ENCODE assay signal across 8 cellular contexts in genomic region chr19:46404039-46404883, GRCh38. TPM values are rescaled to one million over a fixed set of nuclear protein-coding genes. Genes with fewer than 3 reads are reported as not detected.
DNase-seq lines count a peak whose midpoint lies in the region; ATAC-seq, FAIRE-seq and TF ChIP-seq lines count a peak whose summit lies in the region.

No MANE protein-coding gene starts in this region.

- 1% methylated on average over 42 of the region's 42 CpGs for WGBS in pancreas, 2 donors

- peak in 1 of 4 donors; percentile 13 for TF ChIP-seq CTCF in pancreas (IDR thresholded peaks at IDR 0.05)

- peaks cover 17% of the 10 kb centered on the region; the same call in 1 of the 2 replicates for H3K4me1 ChIP-seq in ES-I3 (ENCODE audit: insufficient read depth, low read length)
- peaks cover 0 to 8% (median 4%) of the 10 kb centered on the region in 3 donors for H3K4me1 ChIP-seq in pancreas

- intact Hi-C loops in Right ventricle myocardium inferior (cut with DNase I) (no loop called here), pancreas (cut with DNase I) (loop anchor here in 1 of 3 donors (5.0 kb wide), 1 partner anchor 83 kb away; no protein-coding TSS in a partner anchor)

- no peak for DNase-seq in SK-N-MC (ENCODE audit: low read depth, low spot score)
- DNase-seq in Right ventricle myocardium inferior (ENCODE audit: missing footprints), result peak; percentile 77
- peak; percentile 67 to 85 (median 76) for DNase-seq in pancreas
- no peak for DNase-seq in HUDEP-2 (lab: John Stamatoyannopoulos, UW; ENCODE audit: unreplicated experiment in 76 of 76)

- no peak for FAIRE-seq in pancreas (lab: Jason Lieb, UNC)

- H3K4me3 ChIP-seq in SK-N-MC (peak overlapping the region; percentile 74), pancreas (peak overlapping the region; percentile 24 to 51 (median 42))

- H3K36me3 ChIP-seq in ES-I3 (ENCODE audit: insufficient read depth, low read length) (no peaks in the 10 kb centered on the region), SK-N-MC (ENCODE audit: insufficient read depth, low read length) (no peaks in the 10 kb centered on the region), pancreas (no peaks in the 10 kb centered on the region)

- no peaks in the 10 kb centered on the region for H3K9me3 ChIP-seq in ES-I3 (ENCODE audit: control insufficient read depth, insufficient read depth, low read length)
- no peaks in the 10 kb centered on the region for H3K9me3 ChIP-seq in SK-N-MC (ENCODE audit: low read depth, low read length)
- no peaks in the 10 kb centered on the region for H3K9me3 ChIP-seq in pancreas

- H3K27ac ChIP-seq in SK-N-MC (peak overlapping the region; percentile 72), pancreas (peak overlapping the region; percentile 76 to 95 (median 82))

- ATAC-seq in Right ventricle myocardium inferior (peak; percentile 53), pancreas (peak; percentile 75 to 88 (median 82)), HG03196 (IDR thresholded peaks at IDR 0.05; ENCODE audit: unreplicated experiment) (no peak), GM21381 (IDR thresholded peaks at IDR 0.05; ENCODE audit: unreplicated experiment) (no peak), GM21529 (IDR thresholded peaks at IDR 0.05; ENCODE audit: unreplicated experiment) (no peak)

- H3K27me3 ChIP-seq in pancreas, result no peaks in the 10 kb centered on the region

- H3K9ac ChIP-seq in ES-I3 (ENCODE audit: low read depth, low read length) (peak overlapping the region; percentile 52), SK-N-MC (ENCODE audit: insufficient read length) (peak overlapping the region; percentile 64)

RNA-seq across cellular contexts. Expression of gene CCDC8, which starts 9.1 kb away (rescaled TPM):
- total RNA-seq in Right ventricle myocardium inferior, result 28.9 TPM
- 10 to 100 TPM in 5 of 6 donors, 1 to 10 TPM in 1; 9.9 to 22.0 (median 12.6) TPM for total RNA-seq in pancreas
- polyA plus RNA-seq in pancreas, result 10 to 100 TPM in 1 of 2 donors, 1 to 10 TPM in 1; 8.2 to 11.3 TPM

RNA-seq across cellular contexts. Expression of gene PNMA8C, which starts 24.5 kb away (rescaled TPM):
- total RNA-seq in Right ventricle myocardium inferior (not detected), pancreas (under 1 TPM in 4 of 6 donors, not detected in 2; 0.08 to 0.28 (median 0.12) TPM)
- under 1 TPM; 0.15 to 0.61 TPM for polyA plus RNA-seq in pancreas

RNA-seq across cellular contexts. Expression of gene PPP5C, which starts 57.4 kb away (rescaled TPM):
- total RNA-seq in Right ventricle myocardium inferior, result 77.3 TPM
- total RNA-seq in pancreas, result 10 to 100 TPM; 16.7 to 28.0 (median 22.6) TPM
- 10 to 100 TPM; 41.7 to 53.9 TPM for polyA plus RNA-seq in pancreas

Comparison
In these comparisons a context has a peak if more than half of its experiments do, and no peak if none do; other contexts are left out.
1. DNase-seq: peak in Right ventricle myocardium inferior (single experiment) and pancreas (6 of 6); none in SK-N-MC (single experiment) and HUDEP-2 (0 of 76).
2. ATAC-seq: peak in Right ventricle myocardium inferior (single experiment) and pancreas (4 of 4); none in HG03196 (single experiment), GM21381 (single experiment) and GM21529 (single experiment).